ENCODE assay signal across 15 cellular contexts in the genomic region with DNA sequence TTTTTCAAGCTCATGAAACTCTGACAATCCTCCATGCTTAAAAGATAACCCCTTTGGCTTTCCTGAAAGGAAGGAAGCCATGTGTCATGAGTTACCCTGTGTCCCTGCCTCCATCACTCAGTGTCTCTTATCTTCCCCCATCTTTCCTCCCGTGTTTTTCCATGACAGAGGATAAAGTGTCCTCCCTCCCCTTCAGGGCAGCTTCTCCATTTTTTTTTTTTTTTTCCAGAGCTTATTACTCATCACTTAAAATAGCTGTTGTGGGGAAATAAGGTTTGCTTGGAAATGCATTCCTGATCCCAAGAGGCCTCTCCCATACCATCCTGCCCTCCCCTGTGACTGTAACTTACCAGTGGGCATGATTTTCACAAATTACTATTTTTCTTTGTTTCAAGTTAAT.
DNase-seq lines count a peak whose midpoint lies in the region; ATAC-seq and TF ChIP-seq lines count a peak whose summit lies in the region.
"Had no signal": no experiment of that assay in that cellular context is flagged by ENCODE, and none has a peak within 500 bp of the region (broad histone marks: within the 10 kb centered on the region; RNA-seq: fewer than 3 reads in every experiment).

No MANE protein-coding gene starts in this region.

- WGBS in mesodermal cell (ENCODE audit: insufficient coverage in 2 of 2), 2 experiments = 50% methylated on average over 1 of the region's 1 CpG; no CpG with 5 or more reads in 1 of the 2 experiments

- no peaks in the 10 kb centered on the region for H3K9me3 ChIP-seq in mesodermal cell (ENCODE audit: control insufficient read depth, low read length)
- H3K9me3 ChIP-seq: Peyer's patch, spleen had no signal

- peak; percentile 74 for DNase-seq in AG10803 (ENCODE audit: low read depth)
- peak; percentile 73 for DNase-seq in NCI-H69 (lab: John Stamatoyannopoulos, UW)
- DNase-seq in epithelial cell of esophagus (ENCODE audit: low read depth) = peak; percentile 66
- DNase-seq in NCI-H526 treated with DMSO at 0.1 percent for 48 hours (lab: John Stamatoyannopoulos, UW) = no peak
- DNase-seq in SIG-M5 (lab: John Stamatoyannopoulos, UW) = no peak
- DNase-seq in amygdala (lab: John Stamatoyannopoulos, UW) = no peak
- DNase-seq: C1 segment of cervical spinal cord; hypothalamus; NCI-H2029 treated with DMSO at 0.1 percent for 48 hours; Peyer's patch; spleen; stimulated activated CD8-positive, alpha-beta memory T cell treated with anti-CD3 and anti-CD28 coated beads, Interleukin-4, amount 100 ng/mL, for 48 hours had no signal

- H3K36me3 ChIP-seq in mesodermal cell (ENCODE audit: control insufficient read depth, insufficient read depth, low read length) = no peaks in the 10 kb centered on the region
- H3K36me3 ChIP-seq: Peyer's patch, spleen had no signal

- H3K4me1 ChIP-seq in mesodermal cell (ENCODE audit: control insufficient read depth, insufficient read depth, low read length, poor library complexity, severe bottlenecking) = peaks cover 31% of the 10 kb centered on the region
- H3K4me1 ChIP-seq: Peyer's patch had no signal

- ATAC-seq in GM21576 (IDR thresholded peaks at IDR 0.05; ENCODE audit: unreplicated experiment) = no peak

- TF ChIP-seq CTCF in AG10803 (conservative IDR thresholded peaks at IDR 0.05; ENCODE audit: low read length) (no peak), epithelial cell of esophagus (IDR thresholded peaks at IDR 0.05; ENCODE audit: insufficient read depth, low read depth, low read length, missing control alignments) (no peak)

- H3K4me3 ChIP-seq in AG10803 (ENCODE audit: low read length) = no peak overlapping the region
- no peak overlapping the region for H3K4me3 ChIP-seq in epithelial cell of esophagus (ENCODE audit: low read length)
- no peak overlapping the region for H3K4me3 ChIP-seq in mesodermal cell (ENCODE audit: extremely low read depth, insufficient read depth, low read length, poor library complexity, severe bottlenecking)
- H3K4me3 ChIP-seq: GM12878, Peyer's patch, spleen had no signal

- peak overlapping the region; percentile 92 for H3K27ac ChIP-seq in mesodermal cell (ENCODE audit: low read depth, low read length, severe bottlenecking)
- H3K27ac ChIP-seq: Peyer's patch had no signal

Comparison
In these comparisons a context has a peak if more than half of its experiments do, and no peak if none do; other contexts are left out.
1. DNase-seq: peak in AG10803 (single experiment), NCI-H69 (single experiment) and epithelial cell of esophagus (single experiment); none in NCI-H526 treated with DMSO at 0.1 percent for 48 hours (single experiment), SIG-M5 (single experiment) and amygdala (0 of 56).